ENCODE assay signal across 13 cellular contexts in the genomic region with DNA sequence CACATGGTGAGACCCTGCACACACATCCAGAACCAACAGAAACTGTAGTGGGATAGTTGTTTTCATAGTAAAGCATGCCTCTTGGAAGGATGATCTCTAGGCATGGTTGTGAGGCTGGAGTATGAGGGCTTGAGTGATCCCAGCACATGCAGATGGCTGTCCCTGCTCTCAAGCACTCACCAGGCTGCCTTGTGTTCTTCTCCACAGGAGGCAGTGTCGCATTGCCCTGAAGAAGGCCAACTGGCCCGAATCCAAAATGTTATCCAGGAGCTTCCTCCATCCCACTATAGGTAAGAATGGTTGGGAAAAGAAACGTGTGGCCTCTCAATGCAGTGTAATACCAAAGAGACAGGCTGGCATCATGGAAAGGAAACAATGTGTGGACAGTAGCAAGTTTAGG.
DNase-seq lines count a peak whose midpoint lies in the region; ATAC-seq and TF ChIP-seq lines count a peak whose summit lies in the region.
"Had no signal": no experiment of that assay in that cellular context is flagged by ENCODE, and none has a peak within 500 bp of the region (broad histone marks: within the 10 kb centered on the region; RNA-seq: fewer than 3 reads in every experiment).

No MANE protein-coding gene starts in this region.

- no peaks in the 10 kb centered on the region for H3K9me2 ChIP-seq in GM23248 (ENCODE audit: insufficient read depth)

- WGBS in GM23248 (ENCODE audit: low coverage in 1 of 2, low lambda C conversion rate in 2 of 2, missing lambda C conversion rate in 2 of 2), 2 experiments: 86% methylated on average over 3 of the region's 3 CpGs

- H3K27ac Mint-ChIP-seq in activated CD4-positive, alpha-beta memory T cell treated with anti-CD3 and anti-CD28 coated beads, Interleukin-2, amount 10 ng/mL, durations not matched to agents 7 days and 5 days: no peak overlapping the region
- H3K27ac Mint-ChIP-seq: CD4-positive, alpha-beta T cell; memory B cell had no signal

- H3K79me2 ChIP-seq in GM23248 (ENCODE audit: insufficient read depth): no peaks in the 10 kb centered on the region

- H3K4me1 Mint-ChIP-seq in activated CD4-positive, alpha-beta memory T cell treated with anti-CD3 and anti-CD28 coated beads, Interleukin-2, amount 10 ng/mL, durations not matched to agents 7 days and 5 days: no peaks in the 10 kb centered on the region

- 0 out of 2 replicates have a peak, but pooled peaks have one; percentile 13 for TF ChIP-seq CTCF in AG04450 (IDR thresholded peaks at IDR 0.05; ENCODE audit: low read depth, low read length)
- TF ChIP-seq CTCF in epithelial cell of proximal tubule (conservative IDR thresholded peaks at IDR 0.05; ENCODE audit: low read depth, low read length): peak; percentile 22

- H3K9ac ChIP-seq in GM23248: no peak overlapping the region
- H3K9ac ChIP-seq: KMS-11 had no signal

- no peaks in the 10 kb centered on the region for H3K36me3 Mint-ChIP-seq in activated CD4-positive, alpha-beta memory T cell treated with anti-CD3 and anti-CD28 coated beads, Interleukin-2, amount 10 ng/mL, durations not matched to agents 7 days and 5 days (ENCODE audit: low read depth)

- POLR2A ChIA-PET in AG04450 (lab: Yijun Ruan, JAX): no interaction called here
- POLR2A ChIA-PET in activated CD4-positive, alpha-beta memory T cell treated with anti-CD3 and anti-CD28 coated beads, Interleukin-2, amount 10 ng/mL, durations not matched to agents 7 days and 5 days (lab: Charles Lee): no interaction called here

- H3K27me3 ChIP-seq in AG04450 (ENCODE audit: control insufficient read depth, insufficient read depth, low read length) (no peaks in the 10 kb centered on the region), GM23248 (replicated peaks; ENCODE audit: insufficient read depth) (no peaks in the 10 kb centered on the region)
- no peaks in the 10 kb centered on the region for H3K27me3 ChIP-seq in effector memory CD4-positive, alpha-beta T cell (replicated peaks; ENCODE audit: control insufficient read depth, insufficient read depth, low read length, poor library complexity, severe bottlenecking)

- no peak overlapping the region for H3K4me3 Mint-ChIP-seq in activated CD4-positive, alpha-beta memory T cell treated with anti-CD3 and anti-CD28 coated beads, Interleukin-2, amount 10 ng/mL, durations not matched to agents 7 days and 5 days
- H3K4me3 Mint-ChIP-seq: CD4-positive, alpha-beta T cell; memory B cell had no signal

- in situ Hi-C loops in GM23248 (cut with MboI): no loop called here

- peaks cover 24% of the 10 kb centered on the region for H3K36me3 ChIP-seq in GM23248 (ENCODE audit: low read depth)
- peaks cover 2% of the 10 kb centered on the region for H3K36me3 ChIP-seq in effector memory CD4-positive, alpha-beta T cell (ENCODE audit: control insufficient read depth, insufficient read depth, low read length)

- H3K27ac ChIP-seq in AG04450 (ENCODE audit: low read depth, low read length) (no peak overlapping the region), GM23248 (no peak overlapping the region)
- no peak overlapping the region for H3K27ac ChIP-seq in effector memory CD4-positive, alpha-beta T cell (ENCODE audit: insufficient read depth, low read length, poor library complexity, severe bottlenecking)
- H3K27ac ChIP-seq: KMS-11 had no signal

- CTCF ChIA-PET in AG04450 (lab: Charles Lee): no interaction called here
- CTCF ChIA-PET in activated CD4-positive, alpha-beta memory T cell treated with anti-CD3 and anti-CD28 coated beads, Interleukin-2, amount 10 ng/mL, durations not matched to agents 7 days and 5 days (lab: Charles Lee): no interaction called here

- H3K9me3 ChIP-seq in AG04450 (ENCODE audit: control insufficient read depth, insufficient read depth, low read length): no peaks in the 10 kb centered on the region
- no peaks in the 10 kb centered on the region for H3K9me3 ChIP-seq in GM23248 (ENCODE audit: low read depth)
- no peaks in the 10 kb centered on the region for H3K9me3 ChIP-seq in effector memory CD4-positive, alpha-beta T cell (ENCODE audit: control insufficient read depth, low read length)

- ATAC-seq in HG02840 (IDR thresholded peaks at IDR 0.05; ENCODE audit: low FRiP score, unreplicated experiment): no peak

- no peaks in the 10 kb centered on the region for H3K9me3 Mint-ChIP-seq in activated CD4-positive, alpha-beta memory T cell treated with anti-CD3 and anti-CD28 coated beads, Interleukin-2, amount 10 ng/mL, durations not matched to agents 7 days and 5 days
- H3K9me3 Mint-ChIP-seq: CD4-positive, alpha-beta T cell; memory B cell had no signal

- no peak overlapping the region for H3K4me3 ChIP-seq in AG04450 (ENCODE audit: low read depth, low read length)
- H3K4me3 ChIP-seq in GM23248: no peak overlapping the region
- H3K4me3 ChIP-seq in epithelial cell of proximal tubule (ENCODE audit: low read depth, low read length): no peak overlapping the region
- no peak overlapping the region for H3K4me3 ChIP-seq in effector memory CD4-positive, alpha-beta T cell (ENCODE audit: insufficient read depth, low read depth, low read length, poor library complexity, severe bottlenecking)

- no peaks in the 10 kb centered on the region for H3F3A ChIP-seq in GM23248 (ENCODE audit: insufficient read depth)

- no peak overlapping the region for H3K4me2 ChIP-seq in GM23248 (ENCODE audit: unreplicated experiment)
- H3K4me2 ChIP-seq: KMS-11 had no signal

- no peaks in the 10 kb centered on the region for H4K20me1 ChIP-seq in GM23248 (ENCODE audit: insufficient read depth)

- no peak overlapping the region for H2AFZ ChIP-seq in GM23248

- DNase-seq in AG04450 (ENCODE audit: low read depth, low spot score) (no peak), GM23248 (peak; percentile 17), NCI-H345 (lab: John Stamatoyannopoulos, UW) (peak; percentile 81), epithelial cell of proximal tubule (ENCODE audit: low read depth) (no peak), SKM-1 treated with dmso at 0.1 percent for 144 hours (lab: John Stamatoyannopoulos, UW; ENCODE audit: unreplicated experiment) (no peak)
- DNase-seq in effector memory CD4-positive, alpha-beta T cell: no peak
- DNase-seq in activated CD4-positive, alpha-beta memory T cell treated with anti-CD3 and anti-CD28 coated beads, Interleukin-2, amount 10 ng/mL, durations not matched to agents 7 days and 5 days: no peak
- DNase-seq: activated T-cell treated with anti-CD3 and anti-CD28 coated beads, Interleukin-2, amount 50 U/mL, for 48 hours; CD4-positive, alpha-beta T cell; right cardiac atrium had no signal

- no peaks in the 10 kb centered on the region for H3K27me3 Mint-ChIP-seq in activated CD4-positive, alpha-beta memory T cell treated with anti-CD3 and anti-CD28 coated beads, Interleukin-2, amount 10 ng/mL, durations not matched to agents 7 days and 5 days
- H3K27me3 Mint-ChIP-seq: CD4-positive, alpha-beta T cell; memory B cell had no signal

- no peaks in the 10 kb centered on the region for H3K4me1 ChIP-seq in GM23248 (ENCODE audit: insufficient read depth)
- no peaks in the 10 kb centered on the region for H3K4me1 ChIP-seq in effector memory CD4-positive, alpha-beta T cell (ENCODE audit: control insufficient read depth, insufficient read depth, low read length, poor library complexity, severe bottlenecking)

Comparison
In these comparisons a context has a peak if more than half of its experiments do, and no peak if none do; other contexts are left out.
1. DNase-seq: peak in GM23248 (single experiment) and NCI-H345 (single experiment); none in AG04450 (single experiment), epithelial cell of proximal tubule (single experiment), effector memory CD4-positive, alpha-beta T cell (0 of 3), activated CD4-positive, alpha-beta memory T cell treated with anti-CD3 and anti-CD28 coated beads, Interleukin-2, amount 10 ng/mL, durations not matched to agents 7 days and 5 days (single experiment) and SKM-1 treated with dmso at 0.1 percent for 144 hours (single experiment).